ENCODE assay signal across 8 cellular contexts in genomic region chrX:48911407-48912182, GRCh38. TPM values are rescaled to one million over a fixed set of nuclear protein-coding genes. Genes with fewer than 3 reads are reported as not detected.
DNase-seq lines count a peak whose midpoint lies in the region; ATAC-seq and TF ChIP-seq lines count a peak whose summit lies in the region.

Gene SLC35A2, minus strand, starts transcription at chrX:48911646. Its CDS starts 10 bp downstream, at chrX:48911636.

- H3K27ac ChIP-seq in 22Rv1 (peak within 1 kb of the TSS; percentile 84), breast epithelium (peak within 1 kb of the TSS; percentile 85 to 92), skin epidermis (peak within 1 kb of the TSS in 20 of 21 experiments; percentile 42 to 87 (median 76))

- H3K36me3 ChIP-seq in breast epithelium: no peaks in the 10 kb centered on the region

- no peak for TF ChIP-seq CTCF in 22Rv1 (IDR thresholded peaks at IDR 0.05)
- TF ChIP-seq CTCF in WI38 (IDR thresholded peaks at IDR 0.05; ENCODE audit: low read depth, low read length): no peak
- TF ChIP-seq CTCF in breast epithelium (IDR thresholded peaks at IDR 0.05): no peak

- H3K4me1 ChIP-seq in breast epithelium: no peaks in the 10 kb centered on the region

- ATAC-seq in GM18861 (IDR thresholded peaks at IDR 0.05; ENCODE audit: unreplicated experiment) (peak; percentile 36), HG03108 (IDR thresholded peaks at IDR 0.05; ENCODE audit: unreplicated experiment) (peak; percentile 57)

- DNase-seq in NCI-H226 (peak; percentile 80), breast epithelium (ENCODE audit: low spot score in 2 of 2) (peak; percentile 81 to 84), iPS-NIHi7 (ENCODE audit: extremely low spot score) (peak; percentile 60)

- peaks cover 0 to 11% of the 10 kb centered on the region in 2 donors for H3K27me3 ChIP-seq in breast epithelium

- H3K4me3 ChIP-seq in WI38 (ENCODE audit: low read depth, low read length) (peak within 1 kb of the TSS; percentile 78), breast epithelium (peak within 1 kb of the TSS; percentile 58 to 84 (median 66)), skin epidermis (peak within 1 kb of the TSS; percentile 42 to 65 (median 58))

- intact Hi-C loops in breast epithelium (cut with DNase I; ENCODE audit: low total_unique reads): no loop called here

- no peaks in the 10 kb centered on the region for H3K9me3 ChIP-seq in breast epithelium

- peak; percentile 51 for TF ChIP-seq POLR2A in breast epithelium (IDR thresholded peaks at IDR 0.05)

RNA-seq across cellular contexts. Expression of gene SLC35A2, which starts in this region (rescaled TPM):
- total RNA-seq in breast epithelium: 10 to 100 TPM; 10.9 to 17.3 (median 16.1) TPM

Comparison
In these comparisons a context has a peak if more than half of its experiments do, and no peak if none do; other contexts are left out.
1. Peak in every context shown above with its lines: DNase-seq, ATAC-seq, H3K4me3 ChIP-seq and H3K27ac ChIP-seq.